14 cellular contexts compared by ENCODE assay signal in genomic region chr4:87819281-87819919, GRCh38. TPM values are rescaled to one million over a fixed set of nuclear protein-coding genes. Genes with fewer than 3 reads are reported as not detected.
DNase-seq lines count a peak whose midpoint lies in the region; FAIRE-seq and TF ChIP-seq lines count a peak whose summit lies in the region.
"Had no signal": no experiment of that assay in that cellular context is flagged by ENCODE, and none has a peak within 500 bp of the region (broad histone marks: within the 10 kb centered on the region; RNA-seq: fewer than 3 reads in every experiment).

No MANE protein-coding gene starts in this region.

- H3K27ac Mint-ChIP-seq in astrocyte (ENCODE audit: unreplicated experiment) = peak overlapping the region; percentile 100
- H3K27ac Mint-ChIP-seq: activated CD4-positive, alpha-beta T cell treated with anti-CD3 and anti-CD28 coated beads, Interleukin-2, amount 10 ng/mL, durations not matched to agents 7 days and 5 days; activated naive CD8-positive, alpha-beta T cell treated with anti-CD3 and anti-CD28 coated beads, Interleukin-2, amount 50 U/mL, for 24 hours had no signal

- no peaks in the 10 kb centered on the region for H3K27me3 Mint-ChIP-seq in astrocyte (ENCODE audit: low read depth, unreplicated experiment)

- H4K20me1 ChIP-seq in astrocyte (ENCODE audit: insufficient read depth, low read length) = no peaks in the 10 kb centered on the region

- peaks cover 8% of the 10 kb centered on the region for H3K9me3 Mint-ChIP-seq in astrocyte (ENCODE audit: unreplicated experiment)
- H3K9me3 Mint-ChIP-seq: activated CD4-positive, alpha-beta T cell treated with anti-CD3 and anti-CD28 coated beads, Interleukin-2, amount 10 ng/mL, durations not matched to agents 7 days and 5 days; activated naive CD8-positive, alpha-beta T cell treated with anti-CD3 and anti-CD28 coated beads, Interleukin-2, amount 50 U/mL, for 24 hours had no signal

- peak overlapping the region; percentile 46 for H3K4me2 ChIP-seq in astrocyte (ENCODE audit: low read length)

- H3K9me3 ChIP-seq in HUES48 (ENCODE audit: control insufficient read depth, insufficient read depth, low read length) = no peaks in the 10 kb centered on the region
- no peaks in the 10 kb centered on the region for H3K9me3 ChIP-seq in astrocyte (ENCODE audit: insufficient read depth, low read depth, low read length)
- H3K9me3 ChIP-seq: upper lobe of right lung had no signal

- H3K4me1 ChIP-seq in ACC112 (ENCODE audit: control insufficient read depth, insufficient read depth, low read length, unreplicated experiment) = peaks cover 11% of the 10 kb centered on the region
- peaks cover 11% of the 10 kb centered on the region; the same call in 1 of the 2 replicates for H3K4me1 ChIP-seq in HUES48 (ENCODE audit: control insufficient read depth, insufficient read depth, low read length)
- peaks cover 13% of the 10 kb centered on the region for H3K4me1 ChIP-seq in astrocyte (ENCODE audit: insufficient read depth, low read length)
- H3K4me1 ChIP-seq: upper lobe of right lung had no signal

- no peak overlapping the region for H3K4me3 Mint-ChIP-seq in astrocyte (ENCODE audit: unreplicated experiment)
- H3K4me3 Mint-ChIP-seq: activated CD4-positive, alpha-beta T cell treated with anti-CD3 and anti-CD28 coated beads, Interleukin-2, amount 10 ng/mL, durations not matched to agents 7 days and 5 days; activated naive CD8-positive, alpha-beta T cell treated with anti-CD3 and anti-CD28 coated beads, Interleukin-2, amount 50 U/mL, for 24 hours had no signal

- H3K9ac ChIP-seq in HUES48 (ENCODE audit: low read depth, low read length) (no peak overlapping the region), astrocyte (ENCODE audit: low read length) (peak overlapping the region; percentile 74)

- H2AFZ ChIP-seq in ACC112 (ENCODE audit: low read length, unreplicated experiment) (peak overlapping the region; percentile 82), astrocyte (ENCODE audit: low read depth, low read length) (peak overlapping the region; percentile 80)

- H3K36me3 ChIP-seq in ACC112 (ENCODE audit: insufficient read depth, low read length) (no peaks in the 10 kb centered on the region), HUES48 (ENCODE audit: control insufficient read depth, insufficient read depth, low read length) (no peaks in the 10 kb centered on the region), astrocyte (ENCODE audit: insufficient read depth, low read length) (no peaks in the 10 kb centered on the region)
- H3K36me3 ChIP-seq: upper lobe of right lung had no signal

- H3K27me3 ChIP-seq in ACC112 (ENCODE audit: insufficient read depth, low read length) (no peaks in the 10 kb centered on the region), HUES48 (ENCODE audit: control insufficient read depth, insufficient read depth, low read length) (no peaks in the 10 kb centered on the region), astrocyte (ENCODE audit: insufficient read depth, low read length) (no peaks in the 10 kb centered on the region)
- H3K27me3 ChIP-seq: upper lobe of right lung had no signal

- FAIRE-seq in astrocyte (lab: Jason Lieb, UNC) (no peak), D721Med (lab: Jason Lieb, UNC) (no peak)

- H3K27ac ChIP-seq in ACC112 (ENCODE audit: low read depth, low read length) = peak overlapping the region; percentile 30
- peak overlapping the region; percentile 94 for H3K27ac ChIP-seq in HUES48 (ENCODE audit: low read depth, low read length)
- H3K27ac ChIP-seq in astrocyte (ENCODE audit: low read depth, low read length) = peak overlapping the region; percentile 93
- H3K27ac ChIP-seq: upper lobe of right lung had no signal

- peak; percentile 89 for DNase-seq in astrocyte (ENCODE audit: low read depth)
- DNase-seq in iPS-NIHi11 (ENCODE audit: low spot score) = peak; percentile 22
- no peak for DNase-seq in D721Med (ENCODE audit: insufficient read length, low spot score)
- DNase-seq in D341Med (ENCODE audit: low spot score) = no peak
- no peak for DNase-seq in stimulated activated CD4-positive, alpha-beta T cell treated with anti-CD3 and anti-CD28 coated beads, Interleukin-2, amount 100 ng/mL, for 48 hours
- no peak for DNase-seq in NCI-H510A treated with DMSO at 0.1 percent for 48 hours (lab: John Stamatoyannopoulos, UW)
- DNase-seq: activated CD4-positive, alpha-beta T cell treated with anti-CD3 and anti-CD28 coated beads, Interleukin-2, amount 10 ng/mL, durations not matched to agents 7 days and 5 days; activated naive CD8-positive, alpha-beta T cell treated with anti-CD3 and anti-CD28 coated beads, Interleukin-2, amount 50 U/mL, for 24 hours; AML-193; foreskin melanocyte; NCI-H1436; upper lobe of right lung had no signal

- H3K36me3 Mint-ChIP-seq in astrocyte (ENCODE audit: low read depth, unreplicated experiment) = peaks cover 3% of the 10 kb centered on the region

- H3K79me2 ChIP-seq in ACC112 (ENCODE audit: control insufficient read depth, insufficient read depth, low read length, unreplicated experiment) = no peaks in the 10 kb centered on the region
- H3K79me2 ChIP-seq in astrocyte (ENCODE audit: insufficient read depth, low read length) = no peaks in the 10 kb centered on the region

- peaks cover 15% of the 10 kb centered on the region for H3K4me1 Mint-ChIP-seq in astrocyte (ENCODE audit: low read depth, unreplicated experiment)
- H3K4me1 Mint-ChIP-seq: activated CD4-positive, alpha-beta T cell treated with anti-CD3 and anti-CD28 coated beads, Interleukin-2, amount 10 ng/mL, durations not matched to agents 7 days and 5 days; activated naive CD8-positive, alpha-beta T cell treated with anti-CD3 and anti-CD28 coated beads, Interleukin-2, amount 50 U/mL, for 24 hours had no signal

- H3K4me3 ChIP-seq in ACC112 (ENCODE audit: low read depth, low read length) (no peak overlapping the region), HUES48 (ENCODE audit: low read depth, low read length) (no peak overlapping the region), astrocyte (ENCODE audit: insufficient read depth, low read depth, low read length) (no peak overlapping the region)
- H3K4me3 ChIP-seq: upper lobe of right lung had no signal

- no peak for TF ChIP-seq CTCF in astrocyte (IDR thresholded peaks at IDR 0.05; ENCODE audit: insufficient read depth, low read depth, low read length)
- TF ChIP-seq CTCF in D721Med (IDR thresholded peaks at IDR 0.05; ENCODE audit: insufficient read depth, missing control alignments) = no peak

RNA-seq across cellular contexts. Expression of gene MEPE, which starts 13.4 kb away (rescaled TPM):
- total RNA-seq in astrocyte = not detected in 2 replicates
- total RNA-seq: activated CD4-positive, alpha-beta T cell treated with anti-CD3 and anti-CD28 coated beads, Interleukin-2, amount 10 ng/mL, durations not matched to agents 7 days and 5 days; upper lobe of right lung had no signal

RNA-seq across cellular contexts. Expression of gene IBSP, which starts 20.0 kb away (rescaled TPM):
- total RNA-seq in astrocyte = not detected in 2 replicates
- total RNA-seq: activated CD4-positive, alpha-beta T cell treated with anti-CD3 and anti-CD28 coated beads, Interleukin-2, amount 10 ng/mL, durations not matched to agents 7 days and 5 days; upper lobe of right lung had no signal

Comparison
In these comparisons a context has a peak if more than half of its experiments do, and no peak if none do; other contexts are left out.
1. H3K27ac ChIP-seq: peak in every context shown above with its lines; median percentile 94 in HUES48; 93 in astrocyte; 30 in ACC112.
2. DNase-seq: peak in astrocyte (single experiment) and iPS-NIHi11 (single experiment); none in D721Med (single experiment), D341Med (single experiment), stimulated activated CD4-positive, alpha-beta T cell treated with anti-CD3 and anti-CD28 coated beads, Interleukin-2, amount 100 ng/mL, for 48 hours (0 of 2) and NCI-H510A treated with DMSO at 0.1 percent for 48 hours (single experiment).